Comparison of ENCODE assay signal across 2 cellular contexts in the genomic region with DNA sequence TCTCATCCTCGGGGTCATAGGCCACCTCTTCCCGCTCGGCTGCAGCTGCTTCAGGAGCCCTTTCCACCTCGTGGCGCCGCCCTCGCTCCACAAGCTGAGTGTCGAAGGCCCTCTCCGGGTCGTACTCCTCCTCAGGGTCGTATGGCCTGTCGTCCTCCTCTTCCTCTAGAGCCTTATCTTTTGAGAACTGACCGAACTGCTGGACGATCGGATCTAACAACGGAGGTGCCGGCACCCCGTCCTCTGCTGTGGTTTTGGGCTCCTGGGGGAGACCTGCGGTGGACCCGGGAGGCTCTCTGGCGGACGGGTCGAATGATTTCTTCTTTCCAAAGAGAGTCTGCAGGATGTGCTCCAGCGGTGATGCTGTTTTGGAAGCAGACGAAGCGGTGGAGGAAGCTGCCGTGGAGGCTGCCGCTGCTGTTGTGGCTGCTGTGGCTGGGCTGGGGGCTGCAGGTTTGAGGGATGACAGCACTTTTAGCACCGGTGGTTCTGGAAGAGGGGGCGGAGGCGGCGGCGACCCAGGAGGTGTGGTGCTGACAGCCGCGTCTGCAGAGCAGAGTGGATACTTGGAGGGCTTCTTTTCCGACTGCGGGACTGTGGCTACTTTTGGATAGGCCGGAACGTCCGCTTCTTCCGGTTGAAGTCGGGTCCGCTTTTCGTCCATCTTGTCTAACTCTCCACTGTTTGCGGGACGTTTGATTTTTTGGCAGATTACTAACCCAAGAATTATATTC.
TF ChIP-seq lines count a peak whose summit lies in the region.

No MANE protein-coding gene starts in this region.

TF ChIP-seq in IMR-90, 13 proteins besides CTCF, POLR2A, EP300 and RAD21:
- TF ChIP-seq NFE2L2 (IDR thresholded peaks at IDR 0.05; ENCODE audit: low read depth, low read length) (no peak), MAFK (IDR thresholded peaks at IDR 0.05; ENCODE audit: low read depth, low read length) (no peak), CHD1 (IDR thresholded peaks at IDR 0.05; ENCODE audit: low read depth, low read length) (no peak), CEBPB (IDR thresholded peaks at IDR 0.05; ENCODE audit: low read depth, low read length) (no peak), SMC3 (IDR thresholded peaks at IDR 0.05; ENCODE audit: low read depth, low read length) (no peak), RCOR1 (IDR thresholded peaks at IDR 0.05; ENCODE audit: insufficient replicate concordance, low read length) (no peak), MXI1 (IDR thresholded peaks at IDR 0.05; ENCODE audit: borderline replicate concordance, low read depth, low read length) (no peak), RFX5 (IDR thresholded peaks at IDR 0.05; ENCODE audit: low read depth, low read length) (no peak), FOS (IDR thresholded peaks at IDR 0.05; ENCODE audit: low read depth, low read length) (no peak), BHLHE40 (IDR thresholded peaks at IDR 0.05; ENCODE audit: low read depth, low read length) (no peak), MAZ (IDR thresholded peaks at IDR 0.05; ENCODE audit: borderline replicate concordance, low read depth, low read length) (no peak)
- TF ChIP-seq, protein P1, sequence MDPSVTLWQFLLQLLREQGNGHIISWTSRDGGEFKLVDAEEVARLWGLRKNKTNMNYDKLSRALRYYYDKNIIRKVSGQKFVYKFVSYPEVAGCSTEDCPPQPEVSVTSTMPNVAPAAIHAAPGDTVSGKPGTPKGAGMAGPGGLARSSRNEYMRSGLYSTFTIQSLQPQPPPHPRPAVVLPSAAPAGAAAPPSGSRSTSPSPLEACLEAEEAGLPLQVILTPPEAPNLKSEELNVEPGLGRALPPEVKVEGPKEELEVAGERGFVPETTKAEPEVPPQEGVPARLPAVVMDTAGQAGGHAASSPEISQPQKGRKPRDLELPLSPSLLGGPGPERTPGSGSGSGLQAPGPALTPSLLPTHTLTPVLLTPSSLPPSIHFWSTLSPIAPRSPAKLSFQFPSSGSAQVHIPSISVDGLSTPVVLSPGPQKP (IDR thresholded peaks at IDR 0.05; ENCODE audit: borderline replicate concordance, low read depth, low read length): no peak
- TF ChIP-seq, protein P2, sequence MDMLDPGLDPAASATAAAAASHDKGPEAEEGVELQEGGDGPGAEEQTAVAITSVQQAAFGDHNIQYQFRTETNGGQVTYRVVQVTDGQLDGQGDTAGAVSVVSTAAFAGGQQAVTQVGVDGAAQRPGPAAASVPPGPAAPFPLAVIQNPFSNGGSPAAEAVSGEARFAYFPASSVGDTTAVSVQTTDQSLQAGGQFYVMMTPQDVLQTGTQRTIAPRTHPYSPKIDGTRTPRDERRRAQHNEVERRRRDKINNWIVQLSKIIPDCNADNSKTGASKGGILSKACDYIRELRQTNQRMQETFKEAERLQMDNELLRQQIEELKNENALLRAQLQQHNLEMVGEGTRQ (IDR thresholded peaks at IDR 0.05; ENCODE audit: low read depth, low read length): no peak

TF ChIP-seq in endothelial cell of umbilical vein, 7 proteins besides CTCF, POLR2A, EP300 and RAD21:
- TF ChIP-seq MYC (IDR thresholded peaks at IDR 0.05; ENCODE audit: low read depth, low read length) (no peak), POLR2AphosphoS5 (IDR thresholded peaks at IDR 0.05; ENCODE audit: insufficient read depth, low read depth, low read length) (no peak), EZH2 (IDR thresholded peaks at IDR 0.05; ENCODE audit: borderline replicate concordance, low read depth, low read length, severe bottlenecking) (no peak), FOS (IDR thresholded peaks at IDR 0.05; ENCODE audit: borderline replicate concordance, insufficient read depth, low read length) (no peak), JUN (IDR thresholded peaks at IDR 0.05; ENCODE audit: borderline replicate concordance, insufficient read depth, insufficient read length, low read depth) (no peak), GATA2 (IDR thresholded peaks at IDR 0.05; ENCODE audit: insufficient read depth, insufficient read length, low read depth, low read length) (no peak)
- TF ChIP-seq, protein P3, sequence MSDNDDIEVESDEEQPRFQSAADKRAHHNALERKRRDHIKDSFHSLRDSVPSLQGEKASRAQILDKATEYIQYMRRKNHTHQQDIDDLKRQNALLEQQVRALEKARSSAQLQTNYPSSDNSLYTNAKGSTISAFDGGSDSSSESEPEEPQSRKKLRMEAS (IDR thresholded peaks at IDR 0.05; ENCODE audit: insufficient read depth, insufficient read length): no peak
TF ChIP-seq in endothelial cell of umbilical vein: peak in this region for 0.
